17 cellular contexts compared by ENCODE assay signal in the genomic region with DNA sequence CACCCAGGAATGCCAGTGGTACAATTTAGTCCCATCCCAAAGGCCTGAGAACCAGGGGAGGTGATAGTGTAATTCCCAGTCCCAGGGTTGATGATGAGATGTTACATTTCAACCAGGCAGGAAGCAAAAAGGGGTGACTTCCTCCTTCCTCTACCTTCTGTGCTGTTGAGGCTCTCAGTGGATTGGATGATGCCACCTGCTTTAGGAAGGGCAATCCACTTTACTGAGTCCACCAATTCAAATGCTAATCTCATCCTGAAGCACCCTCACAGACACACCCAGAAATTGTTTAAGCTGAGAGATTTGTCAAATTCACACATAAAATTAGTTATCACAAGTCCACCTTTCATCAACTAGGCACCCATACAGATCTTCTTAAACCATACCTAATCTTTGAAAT.
DNase-seq lines count a peak whose midpoint lies in the region; ATAC-seq, FAIRE-seq and TF ChIP-seq lines count a peak whose summit lies in the region.
"Had no signal": no experiment of that assay in that cellular context is flagged by ENCODE, and none has a peak within 500 bp of the region (broad histone marks: within the 10 kb centered on the region; RNA-seq: fewer than 3 reads in every experiment).

No MANE protein-coding gene starts in this region.

- H3K27me3 Mint-ChIP-seq in GM23338 (ENCODE audit: insufficient read depth, low read depth, poor library complexity): no peaks in the 10 kb centered on the region
- H3K27me3 Mint-ChIP-seq: CD4-positive, alpha-beta memory T cell had no signal

- TF ChIP-seq CTCF in GM23338 (conservative IDR thresholded peaks at IDR 0.05; ENCODE audit: low read depth in 2 of 2) (no peak), H1 (IDR thresholded peaks at IDR 0.05; ENCODE audit: control extremely low read depth in 1 of 3, insufficient read depth in 1 of 3, low read depth in 1 of 3, low read length in 3 of 3) (no peak), ascending aorta (IDR thresholded peaks at IDR 0.05) (no peak)

- H2BK15ac ChIP-seq in H1 (ENCODE audit: low read length): no peak overlapping the region
- no peak overlapping the region for H2BK15ac ChIP-seq in mesendoderm (replicated peaks; ENCODE audit: low read depth)

- no peaks in the 10 kb centered on the region for H3K27me3 ChIP-seq in GM23338 (ENCODE audit: insufficient read depth)
- no peaks in the 10 kb centered on the region for H3K27me3 ChIP-seq in HAP-1 (ENCODE audit: low read depth)
- H3K27me3 ChIP-seq in H1 (replicated peaks in 1 of 4; ENCODE audit: control insufficient read depth in 3 of 4, extremely low read depth in 1 of 4, insufficient read depth in 3 of 4, low read length in 3 of 4): no peaks in the 10 kb centered on the region
- H3K27me3 ChIP-seq in mesendoderm (ENCODE audit: insufficient read depth, low read length, poor library complexity): no peaks in the 10 kb centered on the region
- H3K27me3 ChIP-seq in ascending aorta: no peaks in the 10 kb centered on the region
- H3K27me3 ChIP-seq: BE2C had no signal

- TF ChIP-seq RAD21 in H1 (IDR thresholded peaks at IDR 0.05 in 1 of 2, conservative IDR thresholded peaks at IDR 0.05 in 1 of 2; ENCODE audit: low read depth in 2 of 2, low read length in 2 of 2): no peak

- intact Hi-C loops in ascending aorta (cut with DNase I): no loop called here

- H3K4me3 ChIP-seq in GM23338 (no peak overlapping the region), HAP-1 (no peak overlapping the region), H1 (ENCODE audit: extremely low read depth in 1 of 4, insufficient read depth in 2 of 4, low read depth in 3 of 4, low read length in 4 of 4) (no peak overlapping the region), mesendoderm (ENCODE audit: low read length) (no peak overlapping the region), ascending aorta (no peak overlapping the region)
- H3K4me3 ChIP-seq: A549, K562 had no signal

- H2AFZ ChIP-seq in GM23338: no peak overlapping the region
- no peak overlapping the region for H2AFZ ChIP-seq in H1 (ENCODE audit: low read length)

- no peak overlapping the region for H4K5ac ChIP-seq in H1 (ENCODE audit: insufficient read length, low read depth, low read length)
- no peak overlapping the region for H4K5ac ChIP-seq in mesendoderm (ENCODE audit: low read length)

- H3K9ac ChIP-seq in H1 (replicated peaks in 1 of 4; ENCODE audit: extremely low read depth in 1 of 4, low read depth in 3 of 4, low read length in 3 of 4) (no peak overlapping the region), mesendoderm (ENCODE audit: low read length) (no peak overlapping the region)

- peak overlapping the region; percentile 72 for H3K27ac Mint-ChIP-seq in GM23338
- H3K27ac Mint-ChIP-seq: CD4-positive, alpha-beta memory T cell had no signal

- H3K4me1 Mint-ChIP-seq in GM23338: peaks cover 47% of the 10 kb centered on the region
- H3K4me1 Mint-ChIP-seq: CD4-positive, alpha-beta memory T cell had no signal

- in situ Hi-C loops in HAP-1 (cut with MboI; ENCODE audit: low sequenced_read_pairs): loop anchor here (25.0 kb wide), 1 partner anchor 348 kb away; no protein-coding TSS in a partner anchor

- H2BK20ac ChIP-seq in H1 (ENCODE audit: low read length): peak overlapping the region; percentile 96

- peak overlapping the region; percentile 50 for H4K91ac ChIP-seq in H1 (replicated peaks; ENCODE audit: insufficient read length, low read length)

- H3K27ac ChIP-seq in GM23338 (ENCODE audit: low read depth): peak overlapping the region; percentile 85
- H3K27ac ChIP-seq in H1 (ENCODE audit: low read depth, low read length): 0 out of 2 replicates have a peak overlapping the region, but pooled peaks have one; percentile 25
- H3K27ac ChIP-seq in mesendoderm (ENCODE audit: low read depth, low read length): no peak overlapping the region
- no peak overlapping the region for H3K27ac ChIP-seq in ascending aorta
- H3K27ac ChIP-seq: A549, C4-2B had no signal

- H3K9me2 ChIP-seq in GM23338 (ENCODE audit: insufficient read depth): no peaks in the 10 kb centered on the region

- no peaks in the 10 kb centered on the region for H3K9me3 ChIP-seq in HAP-1
- H3K9me3 ChIP-seq in H1 (ENCODE audit: insufficient read depth in 2 of 2, low read depth in 1 of 2, low read length in 1 of 2): no peaks in the 10 kb centered on the region
- no peaks in the 10 kb centered on the region for H3K9me3 ChIP-seq in ascending aorta
- H3K9me3 ChIP-seq: A549, BE2C had no signal

- H3K36me3 ChIP-seq in GM23338 (ENCODE audit: insufficient read depth): no peaks in the 10 kb centered on the region
- H3K36me3 ChIP-seq in HAP-1 (replicated peaks): no peaks in the 10 kb centered on the region
- H3K36me3 ChIP-seq in H1 (ENCODE audit: control insufficient read depth in 2 of 4, insufficient read depth in 4 of 4, low read length in 3 of 4): no peaks in the 10 kb centered on the region
- no peaks in the 10 kb centered on the region for H3K36me3 ChIP-seq in mesendoderm (ENCODE audit: control insufficient read depth, insufficient read depth, low read length)
- H3K36me3 ChIP-seq in ascending aorta: no peaks in the 10 kb centered on the region
- H3K36me3 ChIP-seq: BE2C had no signal

- 0 out of 2 replicates have a peak overlapping the region, but pooled peaks have one; percentile 19 for H2BK12ac ChIP-seq in H1 (ENCODE audit: low read depth, low read length)

- peak; percentile 69 for FAIRE-seq in H1 (lab: Jason Lieb, UNC)
- FAIRE-seq: A549, GM19239, H54, HTR-8/SVneo, K562 had no signal

- DNase-seq in GM23338 (ENCODE audit: low spot score) (peak; percentile 60), HAP-1 (ENCODE audit: low spot score in 2 of 2) (peak; percentile 56 to 82), H1 (ENCODE audit: low read depth in 1 of 2, low spot score in 2 of 2) (no peak), mesendoderm (peak; percentile 10), globus pallidus (ENCODE audit: low spot score) (no peak), ascending aorta (ENCODE audit: low spot score in 2 of 2) (no peak), midbrain (lab: John Stamatoyannopoulos, UW) (no peak)
- DNase-seq: BE2C; CD4-positive, alpha-beta memory T cell; DMS153; GF-D8 had no signal

- peak; percentile 22; the same call in 2 of the 3 replicates for ATAC-seq in GM23338
- ATAC-seq: A549, K562 had no signal

- no peak for TF ChIP-seq POLR2A in H1 (IDR thresholded peaks at IDR 0.05; ENCODE audit: control extremely low read depth in 1 of 2, low read depth in 2 of 2, low read length in 2 of 2)

- H3K79me2 ChIP-seq in GM23338 (replicated peaks; ENCODE audit: insufficient read depth): no peaks in the 10 kb centered on the region
- H3K79me2 ChIP-seq in H1 (ENCODE audit: control insufficient read depth in 1 of 2, insufficient read depth in 2 of 2, low read length in 2 of 2): no peaks in the 10 kb centered on the region
- no peaks in the 10 kb centered on the region for H3K79me2 ChIP-seq in mesendoderm (ENCODE audit: control insufficient read depth, insufficient read depth, low read length)

- H3K4me3 Mint-ChIP-seq in GM23338: no peak overlapping the region
- H3K4me3 Mint-ChIP-seq: CD4-positive, alpha-beta memory T cell had no signal

- H4K20me1 ChIP-seq in GM23338 (replicated peaks; ENCODE audit: insufficient read depth): no peaks in the 10 kb centered on the region
- no peaks in the 10 kb centered on the region for H4K20me1 ChIP-seq in H1 (replicated peaks in 1 of 2; ENCODE audit: control insufficient read depth in 1 of 2, insufficient read depth in 2 of 2, low read length in 2 of 2)

- no peak for TF ChIP-seq EP300 in H1 (IDR thresholded peaks at IDR 0.05; ENCODE audit: borderline replicate concordance in 1 of 2, low read depth in 2 of 2, low read length in 2 of 2)

- H3K18ac ChIP-seq in H1 (ENCODE audit: extremely low read depth, low read length) (peak overlapping the region; percentile 84), mesendoderm (ENCODE audit: low read length) (no peak overlapping the region)

- H2BK5ac ChIP-seq in H1 (ENCODE audit: low read depth, low read length): peak overlapping the region; percentile 96
- no peak overlapping the region for H2BK5ac ChIP-seq in mesendoderm (ENCODE audit: low read length)

- peak overlapping the region; percentile 18; the same call in 1 of the 2 replicates for H3K4me2 ChIP-seq in GM23338
- no peak overlapping the region for H3K4me2 ChIP-seq in H1 (ENCODE audit: insufficient read depth in 1 of 2, low read depth in 2 of 2, low read length in 2 of 2)
- H3K4me2 ChIP-seq in mesendoderm (ENCODE audit: low read length): no peak overlapping the region
- H3K4me2 ChIP-seq: A549 had no signal

- H3K4ac ChIP-seq in H1 (replicated peaks; ENCODE audit: insufficient read length, low read depth, low read length): peak overlapping the region; percentile 76
- H3K4ac ChIP-seq in mesendoderm (ENCODE audit: low read depth, low read length): no peak overlapping the region

- H3K23me2 ChIP-seq in H1 (ENCODE audit: low read depth, low read length): no peaks in the 10 kb centered on the region

- no peaks in the 10 kb centered on the region for H3F3A ChIP-seq in GM23338 (replicated peaks; ENCODE audit: low read depth)

- H4K8ac ChIP-seq in H1 (ENCODE audit: extremely low read depth, insufficient read depth, low read length) (no peak overlapping the region), mesendoderm (ENCODE audit: low read depth, low read length) (no peak overlapping the region)

- no peak overlapping the region for H2BK120ac ChIP-seq in H1 (replicated peaks; ENCODE audit: low read depth, low read length)
- no peak overlapping the region for H2BK120ac ChIP-seq in mesendoderm (ENCODE audit: low read depth, low read length)

- CTCF ChIA-PET in H1 (lab: Charles Lee; ENCODE audit: partially characterized antibody): interaction anchor here (0.8 to 2.4 kb wide), 2 partner anchors 106 to 113 kb away, joined by 3 to 9 read pairs; no protein-coding TSS in a partner anchor

- H3K4me1 ChIP-seq in GM23338 (ENCODE audit: insufficient read depth) (peaks cover 37% of the 10 kb centered on the region), HAP-1 (peaks cover 48% of the 10 kb centered on the region), H1 (replicated peaks in 1 of 4; ENCODE audit: control insufficient read depth in 3 of 4, insufficient read depth in 4 of 4, low read length in 3 of 4) (peaks cover 2 to 12% (median 5%) of the 10 kb centered on the region in 4 experiments; a peak in 4 of 7 replicates), mesendoderm (ENCODE audit: control insufficient read depth, low read depth, low read length) (peaks cover 4% of the 10 kb centered on the region), ascending aorta (no peaks in the 10 kb centered on the region)
- H3K4me1 ChIP-seq: A549, BE2C had no signal

- H3K79me1 ChIP-seq in H1 (ENCODE audit: low read depth, low read length) (no peaks in the 10 kb centered on the region), mesendoderm (ENCODE audit: low read length) (no peaks in the 10 kb centered on the region)

- 0 out of 3 replicates have a peak, but pooled peaks cover 2% of the 10 kb centered on the region for H3K36me3 Mint-ChIP-seq in GM23338 (ENCODE audit: low read depth)
- H3K36me3 Mint-ChIP-seq: CD4-positive, alpha-beta memory T cell had no signal

- no peak overlapping the region for H3K14ac ChIP-seq in H1 (ENCODE audit: insufficient read length)

- no peaks in the 10 kb centered on the region for H3K9me3 Mint-ChIP-seq in GM23338

- POLR2A ChIA-PET in H1 (lab: Charles Lee; ENCODE audit: partially characterized antibody): no interaction called here

- H3K56ac ChIP-seq in H1 (replicated peaks; ENCODE audit: insufficient read length, low read depth, low read length): no peak overlapping the region
- H3K56ac ChIP-seq in mesendoderm (ENCODE audit: low read length): no peak overlapping the region

- H3K23ac ChIP-seq in H1 (ENCODE audit: insufficient read length): no peak overlapping the region
- no peak overlapping the region for H3K23ac ChIP-seq in mesendoderm (ENCODE audit: low read length)

- 0 out of 2 replicates have a peak overlapping the region, but pooled peaks have one; percentile 84 for H2AK5ac ChIP-seq in H1 (ENCODE audit: low read depth, low read length)
- H2AK5ac ChIP-seq in mesendoderm (ENCODE audit: low read length): no peak overlapping the region

Comparison
In these comparisons a context has a peak if more than half of its experiments do, and no peak if none do; other contexts are left out.
1. DNase-seq: peak in GM23338 (single experiment), HAP-1 (2 of 2) and mesendoderm (single experiment); none in H1 (0 of 2), globus pallidus (single experiment), ascending aorta (0 of 2) and midbrain (single experiment).
2. H3K27ac ChIP-seq: peak in GM23338 (single experiment) and H1 (single experiment); none in mesendoderm (single experiment) and ascending aorta (0 of 2).